Comparison of ENCODE assay signal across 11 cellular contexts in genomic region chr11:128685383-128686044, GRCh38. TPM values are rescaled to one million over a fixed set of nuclear protein-coding genes. Genes with fewer than 3 reads are reported as not detected.
A peak's percentile ranks its signal among the peaks of the same experiment; 100 is the strongest.
DNase-seq lines count a peak whose midpoint lies in the region; ATAC-seq and TF ChIP-seq lines count a peak whose summit lies in the region.
"Had no signal": no experiment of that assay in that cellular context is flagged by ENCODE, and none has a peak within 500 bp of the region (broad histone marks: within the 10 kb centered on the region; RNA-seq: fewer than 3 reads in every experiment).

No MANE protein-coding gene starts in this region.

- no peak for TF ChIP-seq CTCF in CD4-positive, alpha-beta T cell (IDR thresholded peaks at IDR 0.05)
- no peak for TF ChIP-seq CTCF in HL-60 (IDR thresholded peaks at IDR 0.05; ENCODE audit: insufficient read depth, low read length)

- peak overlapping the region; percentile 26; the same call in 1 of the 2 replicates for H3K4me3 ChIP-seq in HL-60 (replicated peaks; ENCODE audit: insufficient read depth, low read length)
- H3K4me3 ChIP-seq in duodenal mucosa (ENCODE audit: low read depth in 1 of 2, low read length in 2 of 2) = peak overlapping the region; percentile 58 to 68

- H3K36me3 ChIP-seq in duodenal mucosa (ENCODE audit: control insufficient read depth in 1 of 2, insufficient read depth in 2 of 2, low read length in 2 of 2) = no peaks in the 10 kb centered on the region
- H3K36me3 ChIP-seq: esophagus squamous epithelium had no signal

- POLR2A ChIA-PET in CD4-positive, alpha-beta T cell (lab: Charles Lee) = interaction anchor here (1.0 to 4.1 kb wide), 9 partner anchors 8 to 251 kb away, joined by 3 to 34 read pairs (median 3); partner anchors contain the start of gene FLI1
- POLR2A ChIA-PET in naive thymus-derived CD8-positive, alpha-beta T cell (lab: Charles Lee) = interaction anchor here (0.5 to 1.7 kb wide), 16 partner anchors 8 to 516 kb away, joined by 3 to 8 read pairs (median 4); partner anchors contain the start of gene FLI1

- peaks cover 47% of the 10 kb centered on the region for H3K27me3 Mint-ChIP-seq in CD4-positive, alpha-beta T cell
- peaks cover 7 to 26% (median 24%) of the 10 kb centered on the region in 5 donors for H3K27me3 Mint-ChIP-seq in naive thymus-derived CD8-positive, alpha-beta T cell

- intact Hi-C loops in CD4-positive, alpha-beta T cell (cut with DNase I, micrococcal nuclease) = loop anchor here in 1 of 2 experiments (2.0 kb wide), 1 partner anchor 65 kb away; no protein-coding TSS in a partner anchor

- H3K9ac ChIP-seq in duodenal mucosa (ENCODE audit: low read depth in 1 of 2, low read length in 2 of 2) = no peak overlapping the region

- no peak overlapping the region for H3K27ac Mint-ChIP-seq in CD4-positive, alpha-beta T cell
- H3K27ac Mint-ChIP-seq in naive thymus-derived CD8-positive, alpha-beta T cell = peak overlapping the region in 5 of 10 donors; percentile 22 to 70 (median 60)

- peaks cover 63% of the 10 kb centered on the region for H3K4me1 Mint-ChIP-seq in CD4-positive, alpha-beta T cell (ENCODE audit: low read depth)
- H3K4me1 Mint-ChIP-seq in naive thymus-derived CD8-positive, alpha-beta T cell = peaks cover 27 to 57% (median 48%) of the 10 kb centered on the region in 4 donors

- peaks cover 15 to 16% of the 10 kb centered on the region in 2 donors for H3K4me1 ChIP-seq in duodenal mucosa (ENCODE audit: control insufficient read depth in 1 of 2, insufficient read depth in 2 of 2, low read length in 2 of 2)

- H3K9me3 Mint-ChIP-seq in CD4-positive, alpha-beta T cell = no peaks in the 10 kb centered on the region
- no peaks in the 10 kb centered on the region for H3K9me3 Mint-ChIP-seq in naive thymus-derived CD8-positive, alpha-beta T cell

- peaks cover 25% of the 10 kb centered on the region for H3K27me3 ChIP-seq in CD4-positive, alpha-beta T cell (ENCODE audit: control insufficient read depth, insufficient read depth, low read length)
- peaks cover 36% of the 10 kb centered on the region for H3K27me3 ChIP-seq in HL-60 (ENCODE audit: insufficient read depth, poor library complexity, severe bottlenecking)
- H3K27me3 ChIP-seq in duodenal mucosa (ENCODE audit: control insufficient read depth in 1 of 2, insufficient read depth in 2 of 2, low read length in 2 of 2) = peaks cover 40 to 75% of the 10 kb centered on the region in 2 donors

- peak overlapping the region; percentile 90 for H3K4me3 Mint-ChIP-seq in CD4-positive, alpha-beta T cell
- peak overlapping the region; percentile 75 to 92 (median 86) for H3K4me3 Mint-ChIP-seq in naive thymus-derived CD8-positive, alpha-beta T cell

- ATAC-seq in CD4-positive, alpha-beta T cell (ENCODE audit: poor library complexity) = peak; percentile 21
- peak; percentile 37 to 41 for ATAC-seq in naive thymus-derived CD8-positive, alpha-beta T cell

- no peaks in the 10 kb centered on the region for H3K9me3 ChIP-seq in CD4-positive, alpha-beta T cell (ENCODE audit: control insufficient read depth, low read length)
- no peaks in the 10 kb centered on the region for H3K9me3 ChIP-seq in duodenal mucosa (ENCODE audit: control insufficient read depth in 1 of 2, low read length in 2 of 2)
- H3K9me3 ChIP-seq: esophagus squamous epithelium had no signal

- DNase-seq in CD4-positive, alpha-beta T cell = no peak
- no peak for DNase-seq in HL-60 (ENCODE audit: low read depth in 1 of 2, low spot score in 1 of 2)
- DNase-seq in naive thymus-derived CD8-positive, alpha-beta T cell = no peak
- DNase-seq in activated CD8-positive, alpha-beta memory T cell treated with anti-CD3 and anti-CD28 coated beads, Interleukin-2, amount 50 U/mL, for 48 hours = no peak
- no peak for DNase-seq in NCI-H2081 treated with DMSO at 0.1 percent for 48 hours (lab: John Stamatoyannopoulos, UW)
- DNase-seq in activated effector memory CD4-positive, alpha-beta T cell treated with anti-CD3 and anti-CD28 coated beads, Interleukin-2, amount 50 U/mL, for 16 hours = no peak
- DNase-seq in NOMO-1 treated with DMSO at 0.1 percent for 48 hours (lab: John Stamatoyannopoulos, UW; ENCODE audit: unreplicated experiment) = no peak
- DNase-seq: amygdala; esophagus squamous epithelium; NK-92 treated with Interleukin-12 subunit alpha and Interleukin-12 subunit beta, amount 100 ng/mL, for 24 hours had no signal

- CTCF ChIA-PET in CD4-positive, alpha-beta T cell (lab: Charles Lee) = interaction anchor here (0.6 to 2.7 kb wide), 4 partner anchors 42 to 421 kb away, joined by 3 to 7 read pairs (median 4); no protein-coding TSS in a partner anchor

- no peaks in the 10 kb centered on the region for H3K36me3 Mint-ChIP-seq in CD4-positive, alpha-beta T cell (ENCODE audit: low read depth)
- H3K36me3 Mint-ChIP-seq in naive thymus-derived CD8-positive, alpha-beta T cell = no peaks in the 10 kb centered on the region

- no peak overlapping the region for H3K27ac ChIP-seq in CD4-positive, alpha-beta T cell (ENCODE audit: low read depth, low read length)
- H3K27ac ChIP-seq in HL-60 (replicated peaks) (no peak overlapping the region), duodenal mucosa (ENCODE audit: low read depth, low read length) (no peak overlapping the region)
- H3K27ac ChIP-seq: esophagus squamous epithelium had no signal

RNA-seq across cellular contexts. Expression of gene FLI1, which starts 8.4 kb away (rescaled TPM):
- total RNA-seq in CD4-positive, alpha-beta T cell = 10 to 100 TPM; 56.6 to 60.4 TPM
- 10 to 100 TPM; 87.7 to 87.9 TPM for total RNA-seq in naive thymus-derived CD8-positive, alpha-beta T cell
- 10 to 100 TPM; 54.9 to 64.5 (median 58.7) TPM for polyA plus RNA-seq in naive thymus-derived CD8-positive, alpha-beta T cell
